ENCODE assay signal across 25 cellular contexts in genomic region chr13:59766236-59766635, GRCh38.
"Had no signal": no experiment of that assay in that cellular context is flagged by ENCODE, and none has a peak within 500 bp of the region (broad histone marks: within the 10 kb centered on the region; RNA-seq: fewer than 3 reads in every experiment).

No MANE protein-coding gene starts in this region.

- H3K36me3 Mint-ChIP-seq: memory B cell; naive B cell; stimulated activated naive B cell treated with anti-CD40 and anti-IgM and Interleukin-4, amounts not matched to agents 10 μg/mL and 1 μg/mL and 100 μg/mL, for 72 hours had no signal

- H3K4me1 Mint-ChIP-seq: memory B cell; naive B cell; stimulated activated naive B cell treated with anti-CD40 and anti-IgM and Interleukin-4, amounts not matched to agents 10 μg/mL and 1 μg/mL and 100 μg/mL, for 72 hours; stimulated activated naive CD8-positive, alpha-beta T cell treated with anti-CD3 and anti-CD28 coated beads, Interleukin-15, amount 100 ng/mL, for 72 hours had no signal

- ATAC-seq: effector memory CD8-positive, alpha-beta T cell; gastrocnemius medialis; heart right ventricle; left lung; lower lobe of right lung; stimulated activated naive B cell treated with anti-CD40 and anti-IgM and Interleukin-4, amounts not matched to agents 10 μg/mL and 1 μg/mL and 100 μg/mL, for 72 hours; stimulated activated naive CD8-positive, alpha-beta T cell treated with anti-CD3 and anti-CD28 coated beads, Interleukin-15, amount 100 ng/mL, for 72 hours; upper lobe of right lung had no signal

- H3K27me3 ChIP-seq: esophagus muscularis mucosa, gastrocnemius medialis, heart right ventricle, left lung, neutrophil, right atrium auricular region, sigmoid colon, testis, tibial nerve, upper lobe of right lung, vagina had no signal

- H3K27me3 Mint-ChIP-seq: dendritic cell treated with granulocyte-macrophage colony-stimulating factor and Interleukin-4, amounts not matched to agents 40 ng/mL and 50 ng/mL, for 4 days; effector memory CD8-positive, alpha-beta T cell; memory B cell; naive B cell; stimulated activated naive B cell treated with anti-CD40 and anti-IgM and Interleukin-4, amounts not matched to agents 10 μg/mL and 1 μg/mL and 100 μg/mL, for 72 hours; stimulated activated naive CD8-positive, alpha-beta T cell treated with anti-CD3 and anti-CD28 coated beads, Interleukin-15, amount 100 ng/mL, for 72 hours had no signal

- H3K9me3 ChIP-seq: esophagus muscularis mucosa, gastrocnemius medialis, heart right ventricle, left lung, lower lobe of right lung, neutrophil, right atrium auricular region, sigmoid colon, testis, tibial nerve, upper lobe of right lung, vagina had no signal

- H3K9me3 Mint-ChIP-seq: dendritic cell treated with granulocyte-macrophage colony-stimulating factor and Interleukin-4, amounts not matched to agents 40 ng/mL and 50 ng/mL, for 4 days; effector memory CD8-positive, alpha-beta T cell; memory B cell; nephron; stimulated activated naive B cell treated with anti-CD40 and anti-IgM and Interleukin-4, amounts not matched to agents 10 μg/mL and 1 μg/mL and 100 μg/mL, for 72 hours; stimulated activated naive CD8-positive, alpha-beta T cell treated with anti-CD3 and anti-CD28 coated beads, Interleukin-15, amount 100 ng/mL, for 72 hours had no signal

- DNase-seq: effector memory CD8-positive, alpha-beta T cell; gastrocnemius medialis; heart right ventricle; hypothalamus; left lung; lower lobe of right lung; naive B cell; posterior cingulate gyrus; sigmoid colon; stimulated activated CD4-positive, alpha-beta T cell treated with anti-CD3 and anti-CD28 coated beads, Interleukin-2, amount 100 ng/mL, for 24 hours; stimulated activated CD4-positive, alpha-beta T cell treated with anti-CD3 and anti-CD28 coated beads, Interleukin-4, amount 100 ng/mL, for 4 hours; stimulated activated naive B cell treated with anti-CD40 and anti-IgM and Interleukin-4, amounts not matched to agents 10 μg/mL and 1 μg/mL and 100 μg/mL, for 72 hours; stimulated activated naive CD8-positive, alpha-beta T cell treated with anti-CD3 and anti-CD28 coated beads, Interleukin-15, amount 100 ng/mL, for 72 hours; testis; upper lobe of right lung had no signal

- H3K4me3 ChIP-seq: esophagus muscularis mucosa, gastrocnemius medialis, heart right ventricle, left lung, lower lobe of right lung, right atrium auricular region, sigmoid colon, skin epidermis, testis, tibial nerve, upper lobe of right lung, vagina had no signal

- H3K27ac Mint-ChIP-seq: dendritic cell treated with granulocyte-macrophage colony-stimulating factor and Interleukin-4, amounts not matched to agents 40 ng/mL and 50 ng/mL, for 4 days; effector memory CD8-positive, alpha-beta T cell; memory B cell; naive B cell; nephron; stimulated activated naive B cell treated with anti-CD40 and anti-IgM and Interleukin-4, amounts not matched to agents 10 μg/mL and 1 μg/mL and 100 μg/mL, for 72 hours; stimulated activated naive CD8-positive, alpha-beta T cell treated with anti-CD3 and anti-CD28 coated beads, Interleukin-15, amount 100 ng/mL, for 72 hours had no signal

- H3K4me1 ChIP-seq: gastrocnemius medialis, lower lobe of right lung, right atrium auricular region, testis, tibial nerve, upper lobe of right lung, vagina had no signal

- H3K27ac ChIP-seq: epithelial cell of prostate, esophagus muscularis mucosa, gastrocnemius medialis, heart right ventricle, left lung, lower lobe of right lung, neutrophil, right atrium auricular region, sigmoid colon, skin epidermis, testis, tibial nerve, upper lobe of right lung, vagina had no signal

- H3K36me3 ChIP-seq: esophagus muscularis mucosa, gastrocnemius medialis, heart right ventricle, left lung, lower lobe of right lung, neutrophil, right atrium auricular region, sigmoid colon, tibial nerve, upper lobe of right lung, vagina had no signal

- H3K4me3 Mint-ChIP-seq: dendritic cell treated with granulocyte-macrophage colony-stimulating factor and Interleukin-4, amounts not matched to agents 40 ng/mL and 50 ng/mL, for 4 days; effector memory CD8-positive, alpha-beta T cell; memory B cell; naive B cell; nephron; stimulated activated naive B cell treated with anti-CD40 and anti-IgM and Interleukin-4, amounts not matched to agents 10 μg/mL and 1 μg/mL and 100 μg/mL, for 72 hours; stimulated activated naive CD8-positive, alpha-beta T cell treated with anti-CD3 and anti-CD28 coated beads, Interleukin-15, amount 100 ng/mL, for 72 hours had no signal
